Comparison of ENCODE assay signal across 8 cellular contexts in the genomic region with DNA sequence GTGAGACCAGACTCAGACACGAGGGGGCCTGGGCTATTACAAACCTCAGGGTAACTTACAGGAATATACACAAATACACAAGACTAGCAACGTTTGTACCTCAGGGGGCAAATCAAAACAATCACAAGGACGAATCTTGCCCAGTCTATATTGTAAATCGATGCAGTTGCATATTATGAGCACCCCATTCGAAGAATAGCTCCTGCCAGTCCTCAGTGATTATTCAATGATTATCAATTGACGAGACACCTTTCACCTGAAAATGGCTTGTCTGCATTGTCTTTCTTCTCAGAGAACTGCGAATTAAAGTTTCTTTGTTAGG. TPM values are rescaled to one million over a fixed set of nuclear protein-coding genes. Genes with fewer than 3 reads are reported as not detected.
DNase-seq lines count a peak whose midpoint lies in the region.

No MANE protein-coding gene starts in this region.

- H3K27ac Mint-ChIP-seq in T-helper 1 cell treated with Interleukin-12 subunit alpha and Interleukin-12 subunit beta and Interleukin-4 antibody, amounts not matched to agents 30 μg/mL and 1 μg/mL, for 36 hours, result no peak overlapping the region
- H3K27ac Mint-ChIP-seq in activated T-helper 2 cell treated with anti-CD3 and anti-CD28 coated beads, Interferon-gamma antibody, Interleukin-2, Interleukin-4, amounts not matched to agents 10 μg/mL and 5 μg/mL and 100 μg/mL, durations not matched to agents 14 hours and 24 hours and 36 hours, result no peak overlapping the region
- no peak overlapping the region for H3K27ac Mint-ChIP-seq in immature natural killer cell

- peaks cover 88% of the 10 kb centered on the region for H3K27me3 Mint-ChIP-seq in T-helper 1 cell treated with Interleukin-12 subunit alpha and Interleukin-12 subunit beta and Interleukin-4 antibody, amounts not matched to agents 30 μg/mL and 1 μg/mL, for 36 hours (ENCODE audit: low read depth)
- H3K27me3 Mint-ChIP-seq in activated T-helper 2 cell treated with anti-CD3 and anti-CD28 coated beads, Interferon-gamma antibody, Interleukin-2, Interleukin-4, amounts not matched to agents 10 μg/mL and 5 μg/mL and 100 μg/mL, durations not matched to agents 14 hours and 24 hours and 36 hours (ENCODE audit: low read depth), result peaks cover 63% of the 10 kb centered on the region
- peaks cover 8 to 29% (median 16%) of the 10 kb centered on the region in 3 donors for H3K27me3 Mint-ChIP-seq in immature natural killer cell (ENCODE audit: low read depth in 3 of 3)

- peaks cover 10% of the 10 kb centered on the region for H3K4me1 Mint-ChIP-seq in T-helper 1 cell treated with Interleukin-12 subunit alpha and Interleukin-12 subunit beta and Interleukin-4 antibody, amounts not matched to agents 30 μg/mL and 1 μg/mL, for 36 hours (ENCODE audit: low read depth)
- H3K4me1 Mint-ChIP-seq in activated T-helper 2 cell treated with anti-CD3 and anti-CD28 coated beads, Interferon-gamma antibody, Interleukin-2, Interleukin-4, amounts not matched to agents 10 μg/mL and 5 μg/mL and 100 μg/mL, durations not matched to agents 14 hours and 24 hours and 36 hours (ENCODE audit: low read depth), result peaks cover 9% of the 10 kb centered on the region
- H3K4me1 Mint-ChIP-seq in immature natural killer cell, result peaks cover 12 to 18% of the 10 kb centered on the region in 2 donors

- H3K9me3 Mint-ChIP-seq in T-helper 1 cell treated with Interleukin-12 subunit alpha and Interleukin-12 subunit beta and Interleukin-4 antibody, amounts not matched to agents 30 μg/mL and 1 μg/mL, for 36 hours, result no peaks in the 10 kb centered on the region
- no peaks in the 10 kb centered on the region for H3K9me3 Mint-ChIP-seq in activated T-helper 2 cell treated with anti-CD3 and anti-CD28 coated beads, Interferon-gamma antibody, Interleukin-2, Interleukin-4, amounts not matched to agents 10 μg/mL and 5 μg/mL and 100 μg/mL, durations not matched to agents 14 hours and 24 hours and 36 hours
- peaks cover 0 to 3% (median 0%) of the 10 kb centered on the region in 6 donors for H3K9me3 Mint-ChIP-seq in immature natural killer cell

- intact Hi-C loops in activated T-helper 2 cell treated with anti-CD3 and anti-CD28 coated beads, Interferon-gamma antibody, Interleukin-2, Interleukin-4, amounts not matched to agents 10 μg/mL and 5 μg/mL and 100 μg/mL, durations not matched to agents 14 hours and 24 hours and 36 hours (cut with micrococcal nuclease), result loop anchor here (1.0 kb wide), 1 partner anchor 24 kb away; the partner anchor contains the start of gene MAP3K7

- no peaks in the 10 kb centered on the region for H3K36me3 Mint-ChIP-seq in T-helper 1 cell treated with Interleukin-12 subunit alpha and Interleukin-12 subunit beta and Interleukin-4 antibody, amounts not matched to agents 30 μg/mL and 1 μg/mL, for 36 hours (ENCODE audit: low read depth)
- no peaks in the 10 kb centered on the region for H3K36me3 Mint-ChIP-seq in activated T-helper 2 cell treated with anti-CD3 and anti-CD28 coated beads, Interferon-gamma antibody, Interleukin-2, Interleukin-4, amounts not matched to agents 10 μg/mL and 5 μg/mL and 100 μg/mL, durations not matched to agents 14 hours and 24 hours and 36 hours (ENCODE audit: low read depth)
- H3K36me3 Mint-ChIP-seq in immature natural killer cell, result peaks cover 0 to 4% (median 0%) of the 10 kb centered on the region in 3 donors

- H3K4me3 Mint-ChIP-seq in T-helper 1 cell treated with Interleukin-12 subunit alpha and Interleukin-12 subunit beta and Interleukin-4 antibody, amounts not matched to agents 30 μg/mL and 1 μg/mL, for 36 hours, result peak overlapping the region; percentile 83
- H3K4me3 Mint-ChIP-seq in activated T-helper 2 cell treated with anti-CD3 and anti-CD28 coated beads, Interferon-gamma antibody, Interleukin-2, Interleukin-4, amounts not matched to agents 10 μg/mL and 5 μg/mL and 100 μg/mL, durations not matched to agents 14 hours and 24 hours and 36 hours (ENCODE audit: low read depth), result peak overlapping the region; percentile 83
- H3K4me3 Mint-ChIP-seq in immature natural killer cell, result peak overlapping the region; percentile 42 to 82 (median 74)

- DNase-seq in T-helper 1 cell, result no peak
- DNase-seq in activated T-helper 2 cell treated with anti-CD3 and anti-CD28 coated beads, Interferon-gamma antibody, Interleukin-2, Interleukin-4, amounts not matched to agents 10 μg/mL and 5 μg/mL and 100 μg/mL, durations not matched to agents 14 hours and 24 hours and 36 hours (ENCODE audit: low spot score), result no peak
- no peak for DNase-seq in immature natural killer cell
- peak; percentile 38 for DNase-seq in superior temporal gyrus (ENCODE audit: extremely low spot score)
- DNase-seq in D341Med (ENCODE audit: low spot score), result no peak
- DNase-seq in mesenteric fat pad (ENCODE audit: low spot score), result no peak
- DNase-seq in germinal center (ENCODE audit: low spot score), result no peak

RNA-seq across cellular contexts. Expression of gene MAP3K7, which starts 24.6 kb away (rescaled TPM):
- total RNA-seq in activated T-helper 2 cell treated with anti-CD3 and anti-CD28 coated beads, Interferon-gamma antibody, Interleukin-2, Interleukin-4, amounts not matched to agents 10 μg/mL and 5 μg/mL and 100 μg/mL, durations not matched to agents 14 hours and 24 hours and 36 hours, result 30.5 and 32.1 TPM in 2 replicates
- polyA plus RNA-seq in immature natural killer cell, result 10 to 100 TPM; 15.7 to 26.4 (median 24.8) TPM
- 20.7 TPM for total RNA-seq in mesenteric fat pad
